ENCODE assay signal across 1 cellular context in genomic region chr15:74786659-74787165, GRCh38.
TF ChIP-seq lines count a peak whose summit lies in the region.

No MANE protein-coding gene starts in this region.

TF ChIP-seq in K562, 482 proteins besides CTCF, POLR2A, EP300 and RAD21:
- TF ChIP-seq ARID2 (IDR thresholded peaks at IDR 0.05) = no peak
- TF ChIP-seq SIX5 (IDR thresholded peaks at IDR 0.05; ENCODE audit: borderline replicate concordance in 1 of 2, insufficient read depth in 1 of 2, low read depth in 1 of 2, low read length in 2 of 2) = no peak
- TF ChIP-seq ZNF263 (CRISPR knock-in tag; IDR thresholded peaks at IDR 0.05; ENCODE audit: borderline replicate concordance) = 0 out of 2 replicates have a peak, but pooled peaks have one; percentile 60
